10 cellular contexts compared by ENCODE assay signal in genomic region chr2:239216614-239217273, GRCh38.
DNase-seq lines count a peak whose midpoint lies in the region; ATAC-seq and TF ChIP-seq lines count a peak whose summit lies in the region.
"Had no signal": no experiment of that assay in that cellular context is flagged by ENCODE, and none has a peak within 500 bp of the region (broad histone marks: within the 10 kb centered on the region; RNA-seq: fewer than 3 reads in every experiment).

No MANE protein-coding gene starts in this region.

- H3K9me3 ChIP-seq in esophagus squamous epithelium (no peaks in the 10 kb centered on the region), testis (no peaks in the 10 kb centered on the region)

- H3K9me3 Mint-ChIP-seq in activated CD4-positive, alpha-beta memory T cell treated with anti-CD3 and anti-CD28 coated beads for 36 hours: no peaks in the 10 kb centered on the region

- intact Hi-C loops in activated CD4-positive, alpha-beta memory T cell treated with anti-CD3 and anti-CD28 coated beads for 36 hours (cut with micrococcal nuclease): loop anchor here (1.0 to 2.0 kb wide), 4 partner anchors 43 to 165 kb away; no protein-coding TSS in a partner anchor
- intact Hi-C loops in esophagus squamous epithelium (cut with DNase I): no loop called here
- intact Hi-C loops in testis (cut with DNase I; ENCODE audit: low total_unique reads): no loop called here

- TF ChIP-seq CTCF in esophagus squamous epithelium (IDR thresholded peaks at IDR 0.05) (no peak), testis (IDR thresholded peaks at IDR 0.05) (no peak)

- peaks cover 64% of the 10 kb centered on the region for H3K4me1 Mint-ChIP-seq in activated CD4-positive, alpha-beta memory T cell treated with anti-CD3 and anti-CD28 coated beads for 36 hours (ENCODE audit: low read depth)

- no peaks in the 10 kb centered on the region for H3K27me3 Mint-ChIP-seq in activated CD4-positive, alpha-beta memory T cell treated with anti-CD3 and anti-CD28 coated beads for 36 hours

- H3K27ac Mint-ChIP-seq in activated CD4-positive, alpha-beta memory T cell treated with anti-CD3 and anti-CD28 coated beads for 36 hours: peak overlapping the region; percentile 88

- peaks cover 1% of the 10 kb centered on the region for H3K36me3 Mint-ChIP-seq in activated CD4-positive, alpha-beta memory T cell treated with anti-CD3 and anti-CD28 coated beads for 36 hours

- CTCF ChIA-PET in activated CD4-positive, alpha-beta memory T cell treated with anti-CD3 and anti-CD28 coated beads for 36 hours (lab: Charles Lee): interaction anchor here (1.1 kb wide), 1 partner anchor 14 kb away, joined by 3 read pairs; no protein-coding TSS in a partner anchor

- H3K36me3 ChIP-seq in esophagus squamous epithelium (peaks cover 0 to 6% (median 0%) of the 10 kb centered on the region in 3 donors), testis (ENCODE audit: low read depth, missing control alignments) (no peaks in the 10 kb centered on the region)

- H3K4me3 Mint-ChIP-seq in activated CD4-positive, alpha-beta memory T cell treated with anti-CD3 and anti-CD28 coated beads for 36 hours: peak overlapping the region; percentile 74

- ATAC-seq in HG03442 (IDR thresholded peaks at IDR 0.05; ENCODE audit: unreplicated experiment) (peak; percentile 58), GM18519 (IDR thresholded peaks at IDR 0.05; ENCODE audit: low FRiP score, unreplicated experiment) (no peak), GM19324 (IDR thresholded peaks at IDR 0.05; ENCODE audit: low FRiP score, unreplicated experiment) (no peak)

- DNase-seq in activated CD4-positive, alpha-beta memory T cell treated with anti-CD3 and anti-CD28 coated beads for 36 hours: peak; percentile 69
- no peak for DNase-seq in esophagus squamous epithelium (lab: John Stamatoyannopoulos, UW)
- peak; percentile 16 to 27 for DNase-seq in stimulated activated CD8-positive, alpha-beta memory T cell treated with anti-CD3 and anti-CD28 coated beads, Interleukin-7, amount 100 ng/mL, for 48 hours (ENCODE audit: extremely low read depth in 1 of 2, low read depth in 1 of 2)
- DNase-seq in testis: no peak
- no peak for DNase-seq in NCI-H1417 treated with DMSO at 0.1 percent for 48 hours (lab: John Stamatoyannopoulos, UW)
- DNase-seq: RPMI8226 had no signal

- H3K27me3 ChIP-seq in esophagus squamous epithelium (no peaks in the 10 kb centered on the region), testis (no peaks in the 10 kb centered on the region)

- POLR2A ChIA-PET in activated CD4-positive, alpha-beta memory T cell treated with anti-CD3 and anti-CD28 coated beads for 36 hours (lab: Charles Lee): interaction anchor here (0.5 to 1.7 kb wide), 9 partner anchors 14 to 184 kb away, joined by 3 to 7 read pairs (median 5); partner anchors contain the start of gene HDAC4

- no peak overlapping the region for H3K4me3 ChIP-seq in esophagus squamous epithelium
- H3K4me3 ChIP-seq in testis: no peak overlapping the region

- peak overlapping the region in 3 of 4 donors; percentile 52 to 63 (median 60) for H3K27ac ChIP-seq in esophagus squamous epithelium
- H3K27ac ChIP-seq in testis: no peak overlapping the region
- H3K27ac ChIP-seq: epithelial cell of prostate had no signal

- H3K4me1 ChIP-seq in esophagus squamous epithelium (peaks cover 11 to 61% (median 30%) of the 10 kb centered on the region in 3 donors), testis (peaks cover 27% of the 10 kb centered on the region)

- TF ChIP-seq POLR2A in esophagus squamous epithelium (IDR thresholded peaks at IDR 0.05) (no peak), testis (IDR thresholded peaks at IDR 0.05) (no peak)

- WGBS in esophagus squamous epithelium, 2 donors: 64 to 80% methylated on average over 7 to 9 of the region's 17 CpGs
- 78 to 84% methylated on average over 16 to 17 of the region's 17 CpGs for WGBS in testis, 2 donors

Comparison
In these comparisons a context has a peak if more than half of its experiments do, and no peak if none do; other contexts are left out.
1. DNase-seq: peak in activated CD4-positive, alpha-beta memory T cell treated with anti-CD3 and anti-CD28 coated beads for 36 hours (single experiment) and stimulated activated CD8-positive, alpha-beta memory T cell treated with anti-CD3 and anti-CD28 coated beads, Interleukin-7, amount 100 ng/mL, for 48 hours (2 of 2); none in esophagus squamous epithelium (single experiment), testis (single experiment) and NCI-H1417 treated with DMSO at 0.1 percent for 48 hours (single experiment).
2. H3K27ac ChIP-seq: peak in esophagus squamous epithelium (3 of 4); none in testis (0 of 2).